In genomic region chr6:80088637-80089036, GRCh38 we compare ENCODE assay signal across 39 cellular contexts.
"Had no signal": no experiment of that assay in that cellular context is flagged by ENCODE, and none has a peak within 500 bp of the region (broad histone marks: within the 10 kb centered on the region; RNA-seq: fewer than 3 reads in every experiment).

No MANE protein-coding gene starts in this region.

- ATAC-seq: activated naive CD4-positive, alpha-beta T cell treated with anti-CD3 and anti-CD28 coated beads, Interleukin-2, amount 50 U/mL, for 72 hours; activated naive CD8-positive, alpha-beta T cell treated with anti-CD3 and anti-CD28 coated beads, Interleukin-2, amount 50 U/mL, for 24 hours; activated T-cell treated with anti-CD3 and anti-CD28 coated beads, Interleukin-2, amount 50 U/mL, for 4 hours; activated T-cell treated with anti-CD3 and anti-CD28 coated beads, Interleukin-2, amount 50 U/mL, for 72 hours; activated T-helper 17 cell treated with anti-CD3 and anti-CD28 coated beads, Interleukin-2, amount 50 U/mL, for 72 hours; body of pancreas had no signal

- DNase-seq: activated effector memory CD4-positive, alpha-beta T cell treated with anti-CD3 and anti-CD28 coated beads, Interleukin-2, amount 50 U/mL, for 16 hours; activated effector memory CD4-positive, alpha-beta T cell treated with Interleukin-2 at 50 U/mL for 16 hours; activated gamma-delta T cell; activated gamma-delta T cell treated with Interleukin-2 at 50 U/mL for 16 hours; activated naive CD4-positive, alpha-beta T cell; activated naive CD4-positive, alpha-beta T cell treated with anti-CD3 and anti-CD28 coated beads for 36 hours; activated naive CD4-positive, alpha-beta T cell treated with anti-CD3 and anti-CD28 coated beads, Interleukin-2, amount 10 ng/mL, durations not matched to agents 7 days and 5 days; activated naive CD4-positive, alpha-beta T cell treated with anti-CD3 and anti-CD28 coated beads, Interleukin-2, amount 50 U/mL, for 16 hours; activated naive CD4-positive, alpha-beta T cell treated with Interleukin-2 at 50 U/mL for 16 hours; activated naive CD8-positive, alpha-beta T cell treated with anti-CD3 and anti-CD28 coated beads for 36 hours; activated naive CD8-positive, alpha-beta T cell treated with anti-CD3 and anti-CD28 coated beads, Interleukin-2, amount 10 ng/mL, durations not matched to agents 7 days and 5 days; activated naive CD8-positive, alpha-beta T cell treated with anti-CD3 and anti-CD28 coated beads, Interleukin-2, amount 50 U/mL, for 24 hours; activated T-cell treated with anti-CD3 and anti-CD28 coated beads, Interleukin-2, amount 50 U/mL, for 24 hours; activated T-cell treated with anti-CD3 and anti-CD28 coated beads, Interleukin-2, amount 50 U/mL, for 4 hours; activated T-cell treated with anti-CD3 and anti-CD28 coated beads, Interleukin-2, amount 50 U/mL, for 48 hours; activated T-cell treated with anti-CD3 and anti-CD28 coated beads, Interleukin-2, amount 50 U/mL, for 72 hours; adrenal gland; amniotic stem cell; amygdala; anterior cingulate cortex; aorta; body of pancreas; brain microvascular endothelial cell; caudate nucleus; central memory CD4-positive, alpha-beta T cell; cerebellar nuclear complex had no signal

- H3K9me3 Mint-ChIP-seq: activated naive CD4-positive, alpha-beta T cell treated with anti-CD3 and anti-CD28 coated beads for 36 hours; activated naive CD4-positive, alpha-beta T cell treated with anti-CD3 and anti-CD28 coated beads, Interleukin-2, amount 10 ng/mL, durations not matched to agents 7 days and 5 days; activated naive CD4-positive, alpha-beta T cell treated with anti-CD3 and anti-CD28 coated beads, Interleukin-2, amount 50 U/mL, for 24 hours; activated naive CD4-positive, alpha-beta T cell treated with anti-CD3 and anti-CD28 coated beads, Interleukin-2, amount 50 U/mL, for 72 hours; activated naive CD8-positive, alpha-beta T cell treated with anti-CD3 and anti-CD28 coated beads for 36 hours; activated naive CD8-positive, alpha-beta T cell treated with anti-CD3 and anti-CD28 coated beads, Interleukin-2, amount 10 ng/mL, durations not matched to agents 7 days and 5 days; activated naive CD8-positive, alpha-beta T cell treated with anti-CD3 and anti-CD28 coated beads, Interleukin-2, amount 50 U/mL, for 24 hours; activated T-cell treated with anti-CD3 and anti-CD28 coated beads, Interleukin-2, amount 50 U/mL, for 24 hours; activated T-cell treated with anti-CD3 and anti-CD28 coated beads, Interleukin-2, amount 50 U/mL, for 4 hours; activated T-cell treated with anti-CD3 and anti-CD28 coated beads, Interleukin-2, amount 50 U/mL, for 72 hours; activated T-helper 1 cell treated with anti-CD3 and anti-CD28 coated beads, Interleukin-12 subunit alpha, Interleukin-12 subunit beta, Interleukin-2, Interleukin-4 antibody, amounts not matched to agents 30 ng/mL and 10 ng/mL and 1 ng/mL, durations not matched to agents 14 hours and 24 hours and 36 hours; activated T-helper 17 cell treated with anti-CD3 and anti-CD28 coated beads, Interleukin-2, amount 50 U/mL, for 72 hours; activated T-helper 2 cell treated with anti-CD3 and anti-CD28 coated beads, Interferon-gamma antibody, Interleukin-2, Interleukin-4, amounts not matched to agents 10 μg/mL and 5 μg/mL and 100 μg/mL, durations not matched to agents 14 hours and 24 hours and 36 hours; brain; central memory CD8-positive, alpha-beta T cell had no signal

- FAIRE-seq: astrocyte, bronchial epithelial cell had no signal

- H3K36me3 Mint-ChIP-seq: activated naive CD4-positive, alpha-beta T cell treated with anti-CD3 and anti-CD28 coated beads, Interleukin-2, amount 10 ng/mL, durations not matched to agents 7 days and 5 days; activated naive CD4-positive, alpha-beta T cell treated with anti-CD3 and anti-CD28 coated beads, Interleukin-2, amount 50 U/mL, for 24 hours; activated naive CD4-positive, alpha-beta T cell treated with anti-CD3 and anti-CD28 coated beads, Interleukin-2, amount 50 U/mL, for 72 hours; activated naive CD8-positive, alpha-beta T cell; activated naive CD8-positive, alpha-beta T cell treated with anti-CD3 and anti-CD28 coated beads for 36 hours; activated naive CD8-positive, alpha-beta T cell treated with anti-CD3 and anti-CD28 coated beads, Interleukin-2, amount 10 ng/mL, durations not matched to agents 7 days and 5 days; brain had no signal

- H3K27me3 ChIP-seq: adrenal gland, ascending aorta, body of pancreas, brain microvascular endothelial cell, breast epithelium, cardiac muscle cell had no signal

- H3K4me1 Mint-ChIP-seq: activated naive CD4-positive, alpha-beta T cell treated with anti-CD3 and anti-CD28 coated beads, Interleukin-2, amount 10 ng/mL, durations not matched to agents 7 days and 5 days; activated naive CD4-positive, alpha-beta T cell treated with anti-CD3 and anti-CD28 coated beads, Interleukin-2, amount 50 U/mL, for 24 hours; activated naive CD8-positive, alpha-beta T cell treated with anti-CD3 and anti-CD28 coated beads for 36 hours; activated naive CD8-positive, alpha-beta T cell treated with anti-CD3 and anti-CD28 coated beads, Interleukin-2, amount 50 U/mL, for 24 hours; activated T-helper 17 cell treated with anti-CD3 and anti-CD28 coated beads, Interleukin-2, amount 50 U/mL, for 72 hours; brain; central memory CD8-positive, alpha-beta T cell had no signal

- H3K4me3 Mint-ChIP-seq: activated naive CD4-positive, alpha-beta T cell treated with anti-CD3 and anti-CD28 coated beads for 36 hours; activated naive CD4-positive, alpha-beta T cell treated with anti-CD3 and anti-CD28 coated beads, Interleukin-2, amount 10 ng/mL, durations not matched to agents 7 days and 5 days; activated naive CD4-positive, alpha-beta T cell treated with anti-CD3 and anti-CD28 coated beads, Interleukin-2, amount 50 U/mL, for 24 hours; activated naive CD8-positive, alpha-beta T cell; activated naive CD8-positive, alpha-beta T cell treated with anti-CD3 and anti-CD28 coated beads for 36 hours; activated naive CD8-positive, alpha-beta T cell treated with anti-CD3 and anti-CD28 coated beads, Interleukin-2, amount 10 ng/mL, durations not matched to agents 7 days and 5 days; activated naive CD8-positive, alpha-beta T cell treated with anti-CD3 and anti-CD28 coated beads, Interleukin-2, amount 50 U/mL, for 24 hours; activated T-cell treated with anti-CD3 and anti-CD28 coated beads, Interleukin-2, amount 50 U/mL, for 24 hours; activated T-cell treated with anti-CD3 and anti-CD28 coated beads, Interleukin-2, amount 50 U/mL, for 4 hours; activated T-cell treated with anti-CD3 and anti-CD28 coated beads, Interleukin-2, amount 50 U/mL, for 72 hours; activated T-helper 1 cell treated with anti-CD3 and anti-CD28 coated beads, Interleukin-12 subunit alpha, Interleukin-12 subunit beta, Interleukin-2, Interleukin-4 antibody, amounts not matched to agents 30 ng/mL and 10 ng/mL and 1 ng/mL, durations not matched to agents 14 hours and 24 hours and 36 hours; activated T-helper 17 cell treated with anti-CD3 and anti-CD28 coated beads, Interleukin-2, amount 50 U/mL, for 72 hours; brain; central memory CD8-positive, alpha-beta T cell had no signal

- H3K27me3 Mint-ChIP-seq: activated naive CD4-positive, alpha-beta T cell treated with anti-CD3 and anti-CD28 coated beads, Interleukin-2, amount 50 U/mL, for 24 hours; activated naive CD8-positive, alpha-beta T cell treated with anti-CD3 and anti-CD28 coated beads for 36 hours; activated naive CD8-positive, alpha-beta T cell treated with anti-CD3 and anti-CD28 coated beads, Interleukin-2, amount 50 U/mL, for 24 hours had no signal

- H3K27ac ChIP-seq: adrenal gland, ascending aorta, body of pancreas, brain microvascular endothelial cell, breast epithelium, cardiac muscle cell had no signal

- H3K9me3 ChIP-seq: adrenal gland, ascending aorta, body of pancreas, breast epithelium had no signal

- H3K4me3 ChIP-seq: adrenal gland, ascending aorta, body of pancreas, breast epithelium, cardiac muscle cell had no signal

- H3K27ac Mint-ChIP-seq: activated naive CD4-positive, alpha-beta T cell treated with anti-CD3 and anti-CD28 coated beads for 36 hours; activated naive CD4-positive, alpha-beta T cell treated with anti-CD3 and anti-CD28 coated beads, Interleukin-2, amount 10 ng/mL, durations not matched to agents 7 days and 5 days; activated naive CD4-positive, alpha-beta T cell treated with anti-CD3 and anti-CD28 coated beads, Interleukin-2, amount 50 U/mL, for 24 hours; activated naive CD4-positive, alpha-beta T cell treated with anti-CD3 and anti-CD28 coated beads, Interleukin-2, amount 50 U/mL, for 72 hours; activated naive CD8-positive, alpha-beta T cell; activated naive CD8-positive, alpha-beta T cell treated with anti-CD3 and anti-CD28 coated beads for 36 hours; activated naive CD8-positive, alpha-beta T cell treated with anti-CD3 and anti-CD28 coated beads, Interleukin-2, amount 10 ng/mL, durations not matched to agents 7 days and 5 days; activated naive CD8-positive, alpha-beta T cell treated with anti-CD3 and anti-CD28 coated beads, Interleukin-2, amount 50 U/mL, for 24 hours; activated T-cell treated with anti-CD3 and anti-CD28 coated beads, Interleukin-2, amount 50 U/mL, for 24 hours; activated T-cell treated with anti-CD3 and anti-CD28 coated beads, Interleukin-2, amount 50 U/mL, for 72 hours; activated T-helper 1 cell treated with anti-CD3 and anti-CD28 coated beads, Interleukin-12 subunit alpha, Interleukin-12 subunit beta, Interleukin-2, Interleukin-4 antibody, amounts not matched to agents 30 ng/mL and 10 ng/mL and 1 ng/mL, durations not matched to agents 14 hours and 24 hours and 36 hours; activated T-helper 17 cell treated with anti-CD3 and anti-CD28 coated beads, Interleukin-2, amount 50 U/mL, for 72 hours; activated T-helper 2 cell treated with anti-CD3 and anti-CD28 coated beads, Interferon-gamma antibody, Interleukin-2, Interleukin-4, amounts not matched to agents 10 μg/mL and 5 μg/mL and 100 μg/mL, durations not matched to agents 14 hours and 24 hours and 36 hours; brain had no signal

- H3K4me1 ChIP-seq: adrenal gland, ascending aorta, body of pancreas, breast epithelium had no signal

- H3K36me3 ChIP-seq: adrenal gland, ascending aorta, brain microvascular endothelial cell, breast epithelium, cardiac muscle cell had no signal
